In the genomic region with DNA sequence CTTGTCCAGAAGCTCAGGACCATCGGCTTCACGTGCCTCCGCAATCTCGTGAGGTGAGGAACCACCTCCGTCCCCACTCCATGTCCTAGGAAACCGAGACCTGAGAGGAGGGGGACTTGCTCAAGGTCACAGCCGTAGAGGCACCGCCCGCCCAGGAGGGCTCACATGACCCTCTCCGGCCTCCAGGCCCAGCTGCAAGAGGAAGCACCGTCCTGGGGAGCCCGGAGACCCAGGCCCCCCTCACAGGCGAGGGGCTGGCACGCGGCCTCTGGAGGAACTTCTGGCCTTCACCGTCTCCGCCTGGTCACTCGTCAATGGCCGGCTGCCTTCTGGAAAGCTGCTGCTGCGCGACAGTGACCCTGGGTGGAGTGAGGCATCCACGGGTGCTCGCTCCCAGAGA, we compare ENCODE assay signal across 9 cellular contexts. TPM values are rescaled to one million over a fixed set of nuclear protein-coding genes. Genes with fewer than 3 reads are reported as not detected.
DNase-seq lines count a peak whose midpoint lies in the region; ATAC-seq and TF ChIP-seq lines count a peak whose summit lies in the region.
"Had no signal": no experiment of that assay in that cellular context is flagged by ENCODE, and none has a peak within 500 bp of the region (broad histone marks: within the 10 kb centered on the region; RNA-seq: fewer than 3 reads in every experiment).

No MANE protein-coding gene starts in this region.

- H3K27me3 ChIP-seq in breast epithelium (no peaks in the 10 kb centered on the region), mammary epithelial cell (ENCODE audit: insufficient read depth, low read length) (no peaks in the 10 kb centered on the region), Peyer's patch (no peaks in the 10 kb centered on the region), right cardiac atrium (ENCODE audit: control insufficient read depth, insufficient read depth) (no peaks in the 10 kb centered on the region), transverse colon (no peaks in the 10 kb centered on the region)
- H3K27me3 ChIP-seq: neural progenitor cell had no signal

- no peaks in the 10 kb centered on the region for H3K27me3 Mint-ChIP-seq in WTC11 (ENCODE audit: low read depth)

- H3K4me3 Mint-ChIP-seq in WTC11: no peak overlapping the region
- H3K4me3 Mint-ChIP-seq: neural progenitor cell had no signal

- no peak overlapping the region for H3K27ac Mint-ChIP-seq in WTC11
- H3K27ac Mint-ChIP-seq: neural progenitor cell had no signal

- no peak for TF ChIP-seq POLR2A in breast epithelium (IDR thresholded peaks at IDR 0.05)
- no peak for TF ChIP-seq POLR2A in Peyer's patch (IDR thresholded peaks at IDR 0.05)
- no peak for TF ChIP-seq POLR2A in transverse colon (IDR thresholded peaks at IDR 0.05)

- no TSS peak for BruUV-seq in mammary epithelial cell (replicated peaks; lab: Mats Ljungman, UMichigan)

- H3K36me3 Mint-ChIP-seq in WTC11: no peaks in the 10 kb centered on the region
- H3K36me3 Mint-ChIP-seq: neural progenitor cell had no signal

- TF ChIP-seq EP300 in transverse colon (IDR thresholded peaks at IDR 0.05; ENCODE audit: low read depth): no peak

- intact Hi-C loops in breast epithelium (cut with DNase I; ENCODE audit: low total_unique reads) (no loop called here), mammary epithelial cell (cut with micrococcal nuclease) (no loop called here), right cardiac atrium (cut with DNase I) (loop anchor here in 1 of 4 donors (10.0 kb wide), 1 partner anchor 73 kb away; no protein-coding TSS in a partner anchor), transverse colon (cut with DNase I; ENCODE audit: low total_unique reads) (no loop called here)

- in situ Hi-C loops in mammary epithelial cell (cut with MboI; ENCODE audit: low sequenced_read_pairs in 2 of 2) (no loop called here), transverse colon (cut with MboI; ENCODE audit: low pct_ligation_motif_present in 1 of 4, low pct_unique_long_range_greater_than_20kb in 1 of 4, low sequenced_read_pairs in 3 of 4) (no loop called here)

- H3K9me3 ChIP-seq in breast epithelium (no peaks in the 10 kb centered on the region), mammary epithelial cell (replicated peaks; ENCODE audit: insufficient read depth, low read length) (no peaks in the 10 kb centered on the region), Peyer's patch (no peaks in the 10 kb centered on the region), right cardiac atrium (ENCODE audit: control insufficient read depth, low read length) (no peaks in the 10 kb centered on the region), transverse colon (no peaks in the 10 kb centered on the region)

- TF ChIP-seq CTCF in breast epithelium (IDR thresholded peaks at IDR 0.05) (no peak), mammary epithelial cell (conservative IDR thresholded peaks at IDR 0.05 in 1 of 2, IDR thresholded peaks at IDR 0.05 in 1 of 2; ENCODE audit: extremely low read depth in 1 of 2, insufficient read depth in 1 of 2, low read depth in 1 of 2, low read length in 2 of 2) (no peak), Peyer's patch (IDR thresholded peaks at IDR 0.05) (no peak), transverse colon (IDR thresholded peaks at IDR 0.05) (no peak), WTC11 (IDR thresholded peaks at IDR 0.05) (no peak)

- H3K4me1 ChIP-seq in breast epithelium (no peaks in the 10 kb centered on the region), mammary epithelial cell (ENCODE audit: insufficient read depth, low read length) (peaks cover 8% of the 10 kb centered on the region), Peyer's patch (peaks cover 0 to 41% (median 17%) of the 10 kb centered on the region in 4 donors), right cardiac atrium (ENCODE audit: control insufficient read depth, insufficient read depth, low read length) (peaks cover 10% of the 10 kb centered on the region), transverse colon (peaks cover 0 to 19% (median 1%) of the 10 kb centered on the region in 4 donors)

- no peak overlapping the region for H2AFZ ChIP-seq in mammary epithelial cell (ENCODE audit: low read depth, low read length)
- H2AFZ ChIP-seq: neural progenitor cell had no signal

- POLR2A ChIA-PET in WTC11 (lab: Charles Lee): no interaction called here

- H3K79me2 ChIP-seq in mammary epithelial cell (ENCODE audit: insufficient read depth, low read length): no peaks in the 10 kb centered on the region

- peak overlapping the region in 1 of 2 donors; percentile 68 for H3K27ac ChIP-seq in breast epithelium
- no peak overlapping the region for H3K27ac ChIP-seq in mammary epithelial cell (ENCODE audit: insufficient read depth, low read depth, low read length)
- peak overlapping the region; percentile 56 to 92 (median 65) for H3K27ac ChIP-seq in Peyer's patch
- peak overlapping the region; percentile 57 for H3K27ac ChIP-seq in right cardiac atrium (ENCODE audit: low read length)
- peak overlapping the region; percentile 37 to 76 (median 66) for H3K27ac ChIP-seq in transverse colon
- H3K27ac ChIP-seq: neural progenitor cell had no signal

- H3K36me3 ChIP-seq in breast epithelium (no peaks in the 10 kb centered on the region), mammary epithelial cell (ENCODE audit: insufficient read depth, low read length) (no peaks in the 10 kb centered on the region), Peyer's patch (no peaks in the 10 kb centered on the region), transverse colon (no peaks in the 10 kb centered on the region)
- H3K36me3 ChIP-seq: neural progenitor cell had no signal

- no peaks in the 10 kb centered on the region for H3K9me3 Mint-ChIP-seq in WTC11
- H3K9me3 Mint-ChIP-seq: neural progenitor cell had no signal

- H4K20me1 ChIP-seq in mammary epithelial cell (ENCODE audit: insufficient read depth, low read length): no peaks in the 10 kb centered on the region

- ATAC-seq in right cardiac atrium (no peak), HG02763 (IDR thresholded peaks at IDR 0.05; ENCODE audit: unreplicated experiment) (no peak), WTC11 (no peak)

- H3K4me3 ChIP-seq in breast epithelium (peak overlapping the region in 2 of 3 donors; percentile 19 to 28), mammary epithelial cell (replicated peaks in 1 of 3; ENCODE audit: insufficient read depth in 1 of 3, low read depth in 2 of 3, low read length in 3 of 3) (no peak overlapping the region), Peyer's patch (peak overlapping the region; percentile 17 to 37 (median 37)), right cardiac atrium (ENCODE audit: low read length) (no peak overlapping the region), transverse colon (peak overlapping the region in 2 of 4 donors; percentile 12 to 36)
- H3K4me3 ChIP-seq: neural progenitor cell had no signal

- DNase-seq in breast epithelium (ENCODE audit: low spot score in 2 of 2) (no peak), mammary epithelial cell (no peak), Peyer's patch (no peak), right cardiac atrium (peak in 1 of 3 donors; percentile 66), transverse colon (no peak), NCI-H510A (lab: John Stamatoyannopoulos, UW) (no peak), WTC11 (ENCODE audit: low spot score) (no peak)

- H3K4me2 ChIP-seq in mammary epithelial cell (ENCODE audit: insufficient read depth, low read depth, low read length): no peak overlapping the region
- H3K4me2 ChIP-seq: neural progenitor cell had no signal

- H3K9ac ChIP-seq in mammary epithelial cell (ENCODE audit: insufficient read depth, low read length): no peak overlapping the region
- H3K9ac ChIP-seq: neural progenitor cell had no signal

- H3K4me1 Mint-ChIP-seq in WTC11: peaks cover 6% of the 10 kb centered on the region

- 93% methylated on average over 8 of the region's 23 CpGs for WGBS in mammary epithelial cell (ENCODE audit: low coverage, missing lambda C conversion rate)
- 81% methylated on average over 23 of the region's 23 CpGs for WGBS in right cardiac atrium
- WGBS in transverse colon (ENCODE audit: low coverage in 1 of 2), 2 donors: 84% methylated on average over 18 of the region's 23 CpGs; no CpG with 5 or more reads in 1 of the 2 donors

- CTCF ChIA-PET in mammary epithelial cell (lab: Charles Lee; ENCODE audit: low non-redundant PET) (no interaction called here), WTC11 (lab: Charles Lee) (interaction anchor here (1.0 to 2.3 kb wide), 2 partner anchors 20 to 84 kb away, joined by 3 to 10 read pairs; no protein-coding TSS in a partner anchor)

- dilution Hi-C loops in mammary epithelial cell (cut with HindIII; ENCODE audit: low sequenced_read_pairs): no loop called here

TF ChIP-seq in WTC11, 78 proteins besides CTCF, POLR2A, EP300 and RAD21 (continues in another document):
- TF ChIP-seq ZNF219 (CRISPR knock-in tag; IDR thresholded peaks at IDR 0.05; ENCODE audit: borderline replicate concordance): no peak
- no peak for TF ChIP-seq FOXJ3 (CRISPR knock-in tag; IDR thresholded peaks at IDR 0.05; ENCODE audit: borderline replicate concordance)

RNA-seq across cellular contexts. Expression of a gene that starts 24.2 kb away (rescaled TPM):
- total RNA-seq in breast epithelium: 1 to 10 TPM; 1.6 to 3.7 (median 2.5) TPM
- total RNA-seq in mammary epithelial cell: under 1 TPM; 0.42 to 0.67 TPM
- 0.52 TPM for polyA plus RNA-seq in mammary epithelial cell
- polyA minus RNA-seq in mammary epithelial cell: 0.47 TPM
- total RNA-seq in Peyer's patch: 1 to 10 TPM in 3 of 4 donors, under 1 TPM in 1; 0.95 to 8.3 (median 3.3) TPM
- 10 to 100 TPM; 37.9 to 63.8 (median 53.9) TPM for total RNA-seq in right cardiac atrium
- polyA plus RNA-seq in right cardiac atrium: 50.7 TPM
- total RNA-seq in transverse colon: 1 to 10 TPM in 3 of 4 donors, under 1 TPM in 1; 1.00 to 3.4 (median 2.2) TPM
- total RNA-seq in WTC11 (2021): 3.0 to 3.5 TPM (median 3.4 TPM) in 3 replicates

RNA-seq across cellular contexts. Expression of a gene that starts 37.4 kb away (rescaled TPM):
- 10 to 100 TPM in 1 of 3 donors, 1 to 10 TPM in 2; 5.0 to 14.1 (median 9.3) TPM for total RNA-seq in breast epithelium
- total RNA-seq in mammary epithelial cell: under 1 TPM in 1 of 2 donors, not detected in 1; 0.50 TPM
- not detected for polyA plus RNA-seq in mammary epithelial cell
- not detected for polyA minus RNA-seq in mammary epithelial cell
- 1 to 10 TPM; 1.3 to 3.3 (median 2.4) TPM for total RNA-seq in Peyer's patch
- 100 to 1,000 TPM in 3 of 4 donors, 10 to 100 TPM in 1; 96.3 to 126 (median 106) TPM for total RNA-seq in right cardiac atrium
- 160 TPM for polyA plus RNA-seq in right cardiac atrium
- total RNA-seq in transverse colon: 10 to 100 TPM in 1 of 4 donors, 1 to 10 TPM in 3; 3.0 to 10.3 (median 4.1) TPM
- total RNA-seq in WTC11 (2021): 4.2 to 4.9 TPM (median 4.7 TPM) in 3 replicates

Comparison
In these comparisons a context has a peak if more than half of its experiments do, and no peak if none do; other contexts are left out.
1. H3K4me3 ChIP-seq: peak in breast epithelium (2 of 3) and Peyer's patch (4 of 4); none in mammary epithelial cell (0 of 3) and right cardiac atrium (single experiment).
2. RNA of a gene that starts 37.4 kb away (total RNA-seq): 96.3 to 126 TPM in right cardiac atrium; 5.0 to 14.1 TPM in breast epithelium, 3.0 to 10.3 TPM in transverse colon, 4.2 to 4.9 TPM in WTC11, 1.3 to 3.3 TPM in Peyer's patch and 0.50 TPM in mammary epithelial cell; every median in the first group is over 4 times any median in the second.